In the genomic region with DNA sequence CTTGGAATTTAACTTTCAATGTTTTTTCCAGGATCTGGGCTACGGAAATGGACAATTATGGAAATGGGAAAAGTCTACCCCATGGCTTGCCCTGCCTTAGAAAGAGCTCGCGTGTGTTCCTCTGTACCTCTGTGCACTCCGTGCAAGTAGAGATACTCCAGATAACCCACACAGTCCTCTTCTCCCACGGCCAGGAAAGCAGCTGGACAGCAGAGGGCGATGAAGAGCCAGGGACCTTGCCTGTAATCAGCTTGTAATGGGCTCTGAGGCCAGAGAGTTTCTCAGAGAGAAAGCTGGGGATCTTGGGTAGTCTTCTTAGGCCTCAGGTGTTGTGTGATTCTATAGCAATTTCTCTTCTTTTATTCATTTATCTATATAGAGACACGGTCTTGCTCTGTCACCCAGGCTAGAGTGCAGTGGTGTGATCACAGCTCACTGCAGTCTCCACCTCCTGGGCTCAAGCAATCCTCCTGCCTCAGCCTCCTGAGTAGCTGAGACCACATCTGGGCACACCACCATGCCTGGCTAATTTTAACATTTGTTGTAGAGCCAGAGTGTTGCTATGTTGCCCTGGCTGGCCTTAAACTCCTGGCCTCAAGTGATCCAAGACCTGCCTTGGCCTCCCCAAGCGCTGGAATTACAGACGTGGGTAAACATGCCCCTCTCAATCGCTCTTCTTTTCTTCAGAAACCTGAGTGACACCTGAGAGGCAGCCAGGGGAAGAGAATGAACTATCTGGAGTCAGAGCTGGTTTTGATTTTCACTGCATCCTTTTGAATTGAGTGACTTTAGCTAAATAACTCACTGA, we compare ENCODE assay signal across 8 cellular contexts. TPM values are rescaled to one million over a fixed set of nuclear protein-coding genes. Genes with fewer than 3 reads are reported as not detected.
DNase-seq lines count a peak whose midpoint lies in the region; ATAC-seq and TF ChIP-seq lines count a peak whose summit lies in the region.

No MANE protein-coding gene starts in this region.

- TF ChIP-seq EP300 in tibial nerve (IDR thresholded peaks at IDR 0.05): peak in 1 of 2 donors; percentile 7

- peak; percentile 96 for DNase-seq in G401 (ENCODE audit: low spot score)
- peak; percentile 78 for DNase-seq in NCI-H1092 treated with DMSO at 0.1 percent for 48 hours (lab: John Stamatoyannopoulos, UW)
- DNase-seq in SK-MEL-5 (ENCODE audit: low read depth, low spot score): peak; percentile 92
- peak; percentile 42 to 78 (median 64) for DNase-seq in activated naive CD4-positive, alpha-beta T cell (lab: John Stamatoyannopoulos, UW)
- DNase-seq in glomerular visceral epithelial cell (ENCODE audit: extremely low spot score): peak; percentile 84
- peak; percentile 79 to 91 for DNase-seq in trophoblast cell
- peak; percentile 83 to 96 for DNase-seq in tibial nerve (ENCODE audit: low spot score in 2 of 2)

- WGBS in trophoblast cell (ENCODE audit: extremely low coverage, insufficient coverage, insufficient read length): no CpG with 5 or more reads among the region's 10 CpGs
- 30 to 31% methylated on average over 10 of the region's 10 CpGs for WGBS in tibial nerve, 2 donors

- no peak overlapping the region for H3K18ac ChIP-seq in trophoblast cell (ENCODE audit: low read length)

- H3K79me2 ChIP-seq in trophoblast cell (ENCODE audit: control insufficient read depth, insufficient read depth, low read length, poor library complexity): peaks cover 6% of the 10 kb centered on the region

- H4K12ac ChIP-seq in trophoblast cell (ENCODE audit: low read depth, low read length): no peak overlapping the region

- H3K9me3 ChIP-seq in trophoblast cell (ENCODE audit: insufficient read depth, low read depth, low read length) (no peaks in the 10 kb centered on the region), tibial nerve (no peaks in the 10 kb centered on the region)

- no peak overlapping the region for H4K91ac ChIP-seq in trophoblast cell (ENCODE audit: low read depth, low read length)

- H3K27ac ChIP-seq in trophoblast cell (ENCODE audit: low read depth, low read length) (no peak overlapping the region), tibial nerve (peak overlapping the region in 1 of 4 donors; percentile 3)

- no peak overlapping the region for H3K4me3 ChIP-seq in trophoblast cell (ENCODE audit: low read depth, low read length)
- H3K4me3 ChIP-seq in tibial nerve: no peak overlapping the region

- no peak overlapping the region for H2BK120ac ChIP-seq in trophoblast cell (ENCODE audit: insufficient read depth, low read length, poor library complexity)

- no peak overlapping the region for H3K4ac ChIP-seq in trophoblast cell (ENCODE audit: low read depth, low read length)

- in situ Hi-C loops in G401 (cut with HindIII; ENCODE audit: low sequenced_read_pairs) (no loop called here), SK-MEL-5 (cut with HindIII; ENCODE audit: low pct_unique_long_range_greater_than_20kb, low sequenced_read_pairs) (no loop called here)

- no peak for TF ChIP-seq POLR2A in tibial nerve (IDR thresholded peaks at IDR 0.05)

- H2BK5ac ChIP-seq in trophoblast cell (ENCODE audit: low read depth, low read length, poor library complexity): no peak overlapping the region

- H3K9ac ChIP-seq in trophoblast cell (ENCODE audit: low read length): no peak overlapping the region

- H3K79me1 ChIP-seq in trophoblast cell (ENCODE audit: low read length): peaks cover 7% of the 10 kb centered on the region

- TF ChIP-seq CTCF in tibial nerve (IDR thresholded peaks at IDR 0.05): peak; percentile 80 to 95 (median 89)

- no peak for ATAC-seq in HG03196 (IDR thresholded peaks at IDR 0.05; ENCODE audit: unreplicated experiment)

- no peak overlapping the region for H3K14ac ChIP-seq in trophoblast cell (ENCODE audit: low read length)

- H3K23ac ChIP-seq in trophoblast cell (ENCODE audit: low read length): no peak overlapping the region

- no peak overlapping the region for H2BK12ac ChIP-seq in trophoblast cell (ENCODE audit: low read length)

- H3K4me1 ChIP-seq in trophoblast cell (ENCODE audit: control insufficient read depth in 1 of 2, insufficient read depth in 2 of 2, low read length in 2 of 2): peaks cover 5 to 10% of the 10 kb centered on the region in 2 experiments
- H3K4me1 ChIP-seq in tibial nerve: peaks cover 0 to 19% (median 9%) of the 10 kb centered on the region in 4 donors

- no peak overlapping the region for H3K4me2 ChIP-seq in trophoblast cell (ENCODE audit: low read length)

- H4K8ac ChIP-seq in trophoblast cell (ENCODE audit: low read depth, low read length): no peak overlapping the region

- H3K27me3 ChIP-seq in trophoblast cell (ENCODE audit: insufficient read depth, low read length) (no peaks in the 10 kb centered on the region), tibial nerve (no peaks in the 10 kb centered on the region)

- H3K36me3 ChIP-seq in trophoblast cell (ENCODE audit: control insufficient read depth in 1 of 2, insufficient read depth in 2 of 2, low read length in 2 of 2) (no peaks in the 10 kb centered on the region), tibial nerve (no peaks in the 10 kb centered on the region)

- no peak overlapping the region for H2AFZ ChIP-seq in trophoblast cell (ENCODE audit: insufficient read depth, low read length, poor library complexity)

- no peak overlapping the region for H2AK5ac ChIP-seq in trophoblast cell (ENCODE audit: low read length)

RNA-seq across cellular contexts. Expression of a gene that starts 2.3 kb away (rescaled TPM):
- total RNA-seq in G401 (2014; rRNA removed; shearing (Covaris generic)): 12.7 and 14.9 TPM in 2 replicates
- 17.3 and 21.3 TPM in 2 replicates for total RNA-seq in SK-MEL-5 (2014; rRNA removed; shearing (Covaris generic))
- 20.3 and 30.9 TPM in 2 replicates for polyA plus RNA-seq in SK-MEL-5 (2015; cell fraction: cytosol; rRNA removed)
- 18.5 and 24.1 TPM in 2 replicates for polyA plus RNA-seq in SK-MEL-5 (2015; cell fraction: nucleus; rRNA removed)
- polyA plus RNA-seq in trophoblast cell (2013): 8.9 and 9.3 TPM in 2 replicates
- total RNA-seq in tibial nerve: 10 to 100 TPM; 14.7 to 26.4 (median 17.8) TPM

RNA-seq across cellular contexts. Expression of a gene that starts 5.5 kb away (rescaled TPM):
- not detected in 2 replicates for total RNA-seq in G401 (2014; rRNA removed; shearing (Covaris generic))
- total RNA-seq in SK-MEL-5 (2014; rRNA removed; shearing (Covaris generic)): 0.05 and 0.11 TPM in 2 replicates
- 0.05 and 0.06 TPM in 2 replicates for polyA plus RNA-seq in SK-MEL-5 (2015; cell fraction: cytosol; rRNA removed)
- polyA plus RNA-seq in SK-MEL-5 (2015; cell fraction: nucleus; rRNA removed): 0.18 TPM in 1 of 2 replicates, not detected in the other
- under 0.01 TPM in 2 replicates for polyA plus RNA-seq in trophoblast cell (2013)
- total RNA-seq in tibial nerve: under 1 TPM in 3 of 4 donors, not detected in 1; 0.21 to 0.78 (median 0.44) TPM

RNA-seq across cellular contexts. Expression of a gene that starts 52.3 kb away (rescaled TPM):
- 81.2 and 90.6 TPM in 2 replicates for total RNA-seq in G401 (2014; rRNA removed; shearing (Covaris generic))
- total RNA-seq in SK-MEL-5 (2014; rRNA removed; shearing (Covaris generic)): 75.9 and 80.0 TPM in 2 replicates
- 55.3 and 61.1 TPM in 2 replicates for polyA plus RNA-seq in SK-MEL-5 (2015; cell fraction: cytosol; rRNA removed)
- polyA plus RNA-seq in SK-MEL-5 (2015; cell fraction: nucleus; rRNA removed): 21.1 and 21.3 TPM in 2 replicates
- polyA plus RNA-seq in trophoblast cell (2013): 51.6 and 53.7 TPM in 2 replicates
- total RNA-seq in tibial nerve: 10 to 100 TPM; 17.4 to 29.3 (median 24.2) TPM
